In genomic region chr11:5476184-5476819, GRCh38 we compare ENCODE assay signal across 8 cellular contexts. TPM values are rescaled to one million over a fixed set of nuclear protein-coding genes. Genes with fewer than 3 reads are reported as not detected.
A peak's percentile ranks its signal among the peaks of the same experiment; 100 is the strongest.
DNase-seq lines count a peak whose midpoint lies in the region; ATAC-seq and TF ChIP-seq lines count a peak whose summit lies in the region.

No MANE protein-coding gene starts in this region.

- ATAC-seq in heart left ventricle (peak in 1 of 4 donors; percentile 66), Right ventricle myocardium inferior (no peak), psoas muscle (no peak)

- intact Hi-C loops in heart left ventricle (cut with DNase I), result loop anchor here in 9 of 10 donors (1.0 to 10.0 kb wide), 5 partner anchors 76 to 332 kb away; partner anchors contain the start of gene OR52N2 (in 8 of the 9)
- intact Hi-C loops in Right ventricle myocardium inferior (cut with DNase I), result loop anchor here (2.0 kb wide), 1 partner anchor 76 kb away; no protein-coding TSS in a partner anchor
- intact Hi-C loops in psoas muscle (cut with DNase I), result loop anchor here (2.0 to 10.0 kb wide), 2 partner anchors 328 to 332 kb away; partner anchors contain the start of gene OR52N2 (in 2 of the 2)

- TF ChIP-seq POLR2A in heart left ventricle (IDR thresholded peaks at IDR 0.05), result no peak

- 29 to 38% (median 35%) methylated on average over 2 of the region's 2 CpGs for WGBS in heart left ventricle, 4 donors
- 35 to 41% (median 38%) methylated on average over 2 of the region's 2 CpGs for WGBS in psoas muscle, 3 donors

- H3K4me3 ChIP-seq in heart left ventricle (no peak overlapping the region), HFF-Myc (replicated peaks; ENCODE audit: low read depth, low read length) (no peak overlapping the region), psoas muscle (no peak overlapping the region)

- H3K36me3 ChIP-seq in heart left ventricle, result no peaks in the 10 kb centered on the region
- no peaks in the 10 kb centered on the region for H3K36me3 ChIP-seq in psoas muscle (ENCODE audit: insufficient read depth in 1 of 2, low read depth in 1 of 2)

- no peaks in the 10 kb centered on the region for H3K9me3 ChIP-seq in heart left ventricle
- no peaks in the 10 kb centered on the region for H3K9me3 ChIP-seq in psoas muscle

- peak; percentile 68 to 89 (median 80) for TF ChIP-seq CTCF in heart left ventricle (IDR thresholded peaks at IDR 0.05)
- TF ChIP-seq CTCF in HFF-Myc (IDR thresholded peaks at IDR 0.05; ENCODE audit: low read depth, low read length, missing control alignments), result peak; percentile 75
- TF ChIP-seq CTCF in psoas muscle (IDR thresholded peaks at IDR 0.05), result peak; percentile 64

- DNase-seq in heart left ventricle (peak in 3 of 5 donors; percentile 29 to 39 (median 37)), Right ventricle myocardium inferior (ENCODE audit: missing footprints) (no peak), HFF-Myc (ENCODE audit: extremely low read depth, low read depth) (peak; percentile 14), NCI-H2227 (lab: John Stamatoyannopoulos, UW; ENCODE audit: unreplicated experiment) (peak; percentile 40), activated T-cell treated with anti-CD3 and anti-CD28 coated beads for 48 hours (ENCODE audit: low read depth) (peak; percentile 7), germinal center (ENCODE audit: low spot score) (peak; percentile 35), psoas muscle (no peak)
- no peak for DNase-seq in activated effector memory CD4-positive, alpha-beta T cell treated with Interleukin-2 at 50 U/mL for 16 hours

- H3K27me3 ChIP-seq in heart left ventricle (peaks cover 0 to 6% (median 0%) of the 10 kb centered on the region in 9 donors), psoas muscle (ENCODE audit: insufficient read depth in 3 of 3, low read length in 2 of 3) (no peaks in the 10 kb centered on the region)

- no peak overlapping the region for H3K27ac ChIP-seq in heart left ventricle
- no peak overlapping the region for H3K27ac ChIP-seq in psoas muscle

- H3K4me1 ChIP-seq in heart left ventricle (no peaks in the 10 kb centered on the region), psoas muscle (no peaks in the 10 kb centered on the region)

RNA-seq across cellular contexts. Expression of gene OR52D1, which starts 12.2 kb away (rescaled TPM):
- not detected for total RNA-seq in heart left ventricle
- polyA plus RNA-seq in heart left ventricle, result not detected
- total RNA-seq in Right ventricle myocardium inferior, result not detected
- not detected for total RNA-seq in psoas muscle
- not detected for polyA plus RNA-seq in psoas muscle

RNA-seq across cellular contexts. Expression of gene OR51I2, which starts 27.2 kb away (rescaled TPM):
- total RNA-seq in heart left ventricle (not detected), Right ventricle myocardium inferior (not detected), psoas muscle (not detected)
- polyA plus RNA-seq in heart left ventricle (not detected), psoas muscle (not detected)

RNA-seq across cellular contexts. Expression of gene UBQLN3, which starts 33.5 kb away (rescaled TPM):
- total RNA-seq in heart left ventricle (under 1 TPM in 1 of 9 donors, not detected in 8; 0.16 TPM), Right ventricle myocardium inferior (not detected), psoas muscle (not detected)
- polyA plus RNA-seq in heart left ventricle (not detected), psoas muscle (not detected)

RNA-seq across cellular contexts. Expression of gene OR51I1, which starts 35.0 kb away (rescaled TPM):
- total RNA-seq in heart left ventricle (not detected), Right ventricle myocardium inferior (not detected), psoas muscle (not detected)
- polyA plus RNA-seq in heart left ventricle (not detected), psoas muscle (not detected)

RNA-seq across cellular contexts. Expression of gene UBQLNL, which starts 40.2 kb away (rescaled TPM):
- total RNA-seq in heart left ventricle (under 1 TPM in 5 of 9 donors, not detected in 4; 0.14 to 0.25 (median 0.17) TPM), Right ventricle myocardium inferior (0.24 TPM), psoas muscle (not detected)
- polyA plus RNA-seq in heart left ventricle (under 1 TPM; 0.03 to 0.23 TPM), psoas muscle (under 1 TPM in 2 of 3 donors, not detected in 1; 0.01 to 0.04 TPM)

Comparison
In these comparisons a context has a peak if more than half of its experiments do, and no peak if none do; other contexts are left out.
1. DNase-seq: peak in heart left ventricle (3 of 5), HFF-Myc (single experiment), NCI-H2227 (single experiment), activated T-cell treated with anti-CD3 and anti-CD28 coated beads for 48 hours (single experiment) and germinal center (single experiment); none in Right ventricle myocardium inferior (single experiment), psoas muscle (0 of 2) and activated effector memory CD4-positive, alpha-beta T cell treated with Interleukin-2 at 50 U/mL for 16 hours (single experiment).
2. Peak in every context shown above with its lines, with median percentiles within 50 percentile points of each other: CTCF ChIP-seq.